ENCODE assay signal across 1 cellular context in genomic region chr1:31980835-31981782, GRCh38.
TF ChIP-seq lines count a peak whose summit lies in the region.

No MANE protein-coding gene starts in this region.

TF ChIP-seq in K562, 482 proteins besides CTCF, POLR2A, EP300 and RAD21 (continued from another document):
- peak; percentile 34; the same call in 1 of the 2 replicates for TF ChIP-seq ARID4B (CRISPR knock-in tag; IDR thresholded peaks at IDR 0.05)
- TF ChIP-seq ZBTB43 (CRISPR knock-in tag; IDR thresholded peaks at IDR 0.05): no peak
